ENCODE assay signal across 11 cellular contexts in genomic region chr12:6337958-6338406, GRCh38. TPM values are rescaled to one million over a fixed set of nuclear protein-coding genes. Genes with fewer than 3 reads are reported as not detected.
A peak's percentile ranks its signal among the peaks of the same experiment; 100 is the strongest.
DNase-seq lines count a peak whose midpoint lies in the region; ATAC-seq and TF ChIP-seq lines count a peak whose summit lies in the region.
"Had no signal": no experiment of that assay in that cellular context is flagged by ENCODE, and none has a peak within 500 bp of the region (broad histone marks: within the 10 kb centered on the region; RNA-seq: fewer than 3 reads in every experiment).

No MANE protein-coding gene starts in this region.

- peaks cover 12% of the 10 kb centered on the region for H3K36me3 ChIP-seq in iPS-18a (ENCODE audit: control insufficient read depth, low read depth, low read length)
- H3K36me3 ChIP-seq in subcutaneous abdominal adipose tissue (ENCODE audit: control insufficient read depth in 5 of 5, insufficient read depth in 5 of 5, low read length in 5 of 5): peaks cover 0 to 28% (median 22%) of the 10 kb centered on the region in 5 donors

- H3K4me1 Mint-ChIP-seq in H9 (peaks cover 34 to 35% of the 10 kb centered on the region in 2 experiments), endothelial cell (ENCODE audit: unreplicated experiment) (peaks cover 41% of the 10 kb centered on the region)

- H3K9me3 ChIP-seq in H9 (ENCODE audit: control insufficient read depth, low read depth, low read length) (no peaks in the 10 kb centered on the region), iPS-18a (ENCODE audit: control insufficient read depth, low read depth, low read length) (no peaks in the 10 kb centered on the region), subcutaneous abdominal adipose tissue (ENCODE audit: control insufficient read depth in 5 of 5, low read length in 5 of 5) (no peaks in the 10 kb centered on the region)

- no peak overlapping the region for H3K27ac ChIP-seq in H9 (ENCODE audit: insufficient read length, low read depth, low read length)
- H3K27ac ChIP-seq in iPS-18a (ENCODE audit: low read length): no peak overlapping the region
- H3K27ac ChIP-seq in subcutaneous abdominal adipose tissue (ENCODE audit: low read depth, low read length): peak overlapping the region; percentile 100

- H3K18ac ChIP-seq in H9 (ENCODE audit: insufficient read length, low read depth, low read length): no peak overlapping the region

- no peak overlapping the region for H3K4ac ChIP-seq in H9 (ENCODE audit: low read depth, low read length)

- TF ChIP-seq CTCF in H9 (conservative IDR thresholded peaks at IDR 0.05) (no peak), WI38 (IDR thresholded peaks at IDR 0.05; ENCODE audit: low read depth, low read length) (no peak), endothelial cell (IDR thresholded peaks at IDR 0.05; ENCODE audit: unreplicated experiment) (no peak)

- no peak overlapping the region for H3K56ac ChIP-seq in H9 (ENCODE audit: insufficient read length, low read depth, low read length)

- DNase-seq in H9 (no peak), endothelial cell (ENCODE audit: low spot score) (no peak), cerebellar cortex (ENCODE audit: low spot score) (no peak)
- DNase-seq: NCI-H510A treated with DMSO at 0.1 percent for 48 hours had no signal

- H3K4me3 Mint-ChIP-seq in H9: no peak overlapping the region
- no peak overlapping the region for H3K4me3 Mint-ChIP-seq in endothelial cell (ENCODE audit: unreplicated experiment)

- no peak overlapping the region for H4K5ac ChIP-seq in H9 (ENCODE audit: insufficient read length, low read depth, low read length)

- H3K27me3 Mint-ChIP-seq in H9 (ENCODE audit: low read depth): no peaks in the 10 kb centered on the region; the same call in 1 of the 2 replicates
- peaks cover 17% of the 10 kb centered on the region for H3K27me3 Mint-ChIP-seq in endothelial cell (ENCODE audit: unreplicated experiment)

- H2AFZ ChIP-seq in H9 (ENCODE audit: low read length): no peak overlapping the region

- H3K4me1 ChIP-seq in H9 (ENCODE audit: insufficient read depth, low read length) (peaks cover 36% of the 10 kb centered on the region), iPS-18a (ENCODE audit: control insufficient read depth, low read depth, low read length) (peaks cover 60% of the 10 kb centered on the region), subcutaneous abdominal adipose tissue (ENCODE audit: control insufficient read depth in 5 of 5, insufficient read depth in 5 of 5, low read length in 5 of 5) (peaks cover 45 to 90% (median 84%) of the 10 kb centered on the region in 5 donors)

- H3K27ac Mint-ChIP-seq in H9 (no peak overlapping the region), endothelial cell (ENCODE audit: unreplicated experiment) (no peak overlapping the region)

- H3K27me3 ChIP-seq in H9 (ENCODE audit: insufficient read depth, low read length) (no peaks in the 10 kb centered on the region), iPS-18a (ENCODE audit: control insufficient read depth, insufficient read depth, low read length) (no peaks in the 10 kb centered on the region), subcutaneous abdominal adipose tissue (ENCODE audit: control insufficient read depth in 5 of 5, insufficient read depth in 4 of 5, low read length in 5 of 5) (peaks cover 0 to 4% (median 0%) of the 10 kb centered on the region in 5 donors)

- H2BK5ac ChIP-seq in H9 (ENCODE audit: insufficient read length, low read length): no peak overlapping the region

- no peak overlapping the region for H3K23ac ChIP-seq in H9 (ENCODE audit: insufficient read length, low read depth, low read length)

- H3K9ac ChIP-seq in H9 (ENCODE audit: extremely low read depth, insufficient read length, low read length): no peak overlapping the region
- H3K9ac ChIP-seq in iPS-18a (ENCODE audit: low read length): no peak overlapping the region
- H3K9ac ChIP-seq in subcutaneous abdominal adipose tissue (ENCODE audit: low read length in 5 of 5): peak overlapping the region; percentile 79 to 100 (median 100)

- peaks cover 28% of the 10 kb centered on the region for H3K23me2 ChIP-seq in H9 (ENCODE audit: insufficient read length, low read depth, low read length, poor library complexity, severe bottlenecking)

- no peak overlapping the region for H2BK20ac ChIP-seq in H9 (ENCODE audit: low read depth, low read length, poor library complexity, severe bottlenecking)

- peak overlapping the region; percentile 0 for H3K4me2 ChIP-seq in H9 (ENCODE audit: insufficient read depth, insufficient read length, low read length)

- H3K14ac ChIP-seq in H9 (ENCODE audit: insufficient read depth, low read length): no peak overlapping the region

- H3K36me3 Mint-ChIP-seq in H9 (ENCODE audit: insufficient read depth in 1 of 3, low read depth in 3 of 3) (peaks cover 14 to 27% (median 25%) of the 10 kb centered on the region in 3 experiments; a peak in 6 of 7 replicates), endothelial cell (ENCODE audit: low read depth, unreplicated experiment) (peaks cover 18% of the 10 kb centered on the region)

- no peak overlapping the region for H2BK15ac ChIP-seq in H9 (ENCODE audit: low read depth, low read length)

- WGBS in H9 (ENCODE audit: extremely low coverage, insufficient read length, low lambda C conversion rate): no CpG with 5 or more reads among the region's 11 CpGs

- ATAC-seq in HG03439 (IDR thresholded peaks at IDR 0.05; ENCODE audit: unreplicated experiment) (no peak), GM21529 (IDR thresholded peaks at IDR 0.05; ENCODE audit: unreplicated experiment) (no peak)

- H2AK5ac ChIP-seq in H9 (ENCODE audit: insufficient read length, low read length): no peak overlapping the region

- no peak overlapping the region for H2BK120ac ChIP-seq in H9 (ENCODE audit: low read depth, low read length, poor library complexity, severe bottlenecking)

- no peaks in the 10 kb centered on the region for H3K9me3 Mint-ChIP-seq in H9
- no peaks in the 10 kb centered on the region for H3K9me3 Mint-ChIP-seq in endothelial cell (ENCODE audit: unreplicated experiment)

- no peak overlapping the region for H2BK12ac ChIP-seq in H9 (ENCODE audit: insufficient read length, low read depth, low read length)

- H3K79me1 ChIP-seq in H9 (ENCODE audit: insufficient read depth, low read depth, low read length, poor library complexity, severe bottlenecking): no peaks in the 10 kb centered on the region

- H4K20me1 ChIP-seq in H9 (ENCODE audit: control insufficient read depth, insufficient read depth, insufficient read length): no peaks in the 10 kb centered on the region

- H4K91ac ChIP-seq in H9 (ENCODE audit: insufficient read length, low read depth, low read length): no peak overlapping the region

- H3K4me3 ChIP-seq in WI38 (ENCODE audit: low read depth, low read length) (peak overlapping the region; percentile 99), iPS-18a (ENCODE audit: low read length) (peak overlapping the region; percentile 55), subcutaneous abdominal adipose tissue (ENCODE audit: low read depth in 1 of 5, low read length in 5 of 5) (peak overlapping the region; percentile 81 to 100 (median 98))

- no peak overlapping the region for H3T11ph ChIP-seq in H9 (ENCODE audit: low read length)

- H4K8ac ChIP-seq in H9 (replicated peaks; ENCODE audit: insufficient read length, low read depth, low read length): no peak overlapping the region

- peaks cover 32% of the 10 kb centered on the region; the same call in 1 of the 2 replicates for H3K79me2 ChIP-seq in H9 (ENCODE audit: insufficient read depth, low read length)

RNA-seq across cellular contexts. Expression of gene TNFRSF1A, which starts 3.9 kb away (rescaled TPM):
- total RNA-seq in H9 (2021): 55.9 and 59.9 TPM in 2 replicates
- 125 TPM for total RNA-seq in endothelial cell (ENCODE audit: unreplicated experiment)

RNA-seq across cellular contexts. Expression of gene PLEKHG6, which starts 27.5 kb away (rescaled TPM):
- 17.7 and 20.0 TPM in 2 replicates for total RNA-seq in H9 (2021)
- 1.9 TPM for total RNA-seq in endothelial cell (ENCODE audit: unreplicated experiment)
- total RNA-seq: activated CD8-positive, alpha-beta memory T cell treated with anti-CD3 and anti-CD28 coated beads for 36 hours; glomerular endothelial cell had no signal

RNA-seq across cellular contexts. Expression of gene SCNN1A, which starts 37.4 kb away (rescaled TPM):
- total RNA-seq in H9 (2021) (104 and 111 TPM in 2 replicates), endothelial cell (ENCODE audit: unreplicated experiment) (2.2 TPM)
- total RNA-seq: glomerular endothelial cell had no signal

RNA-seq across cellular contexts. Expression of gene LTBR, which starts 46.0 kb away (rescaled TPM):
- total RNA-seq in H9 (2021) (3.4 and 4.8 TPM in 2 replicates), endothelial cell (ENCODE audit: unreplicated experiment) (40.3 TPM)

Comparison
In these comparisons a context has a peak if more than half of its experiments do, and no peak if none do; other contexts are left out.
1. H3K9ac ChIP-seq: peak in subcutaneous abdominal adipose tissue (5 of 5); none in H9 (single experiment) and iPS-18a (single experiment).
2. RNA of gene SCNN1A, which starts 37.4 kb away (total RNA-seq): 104 to 111 TPM in H9; 2.2 TPM in endothelial cell (single experiment); every median in the first group is over 10 times any median in the second.
3. Peak in every context shown above with its lines, with median percentiles within 50 percentile points of each other: H3K4me3 ChIP-seq.